10 cellular contexts compared by ENCODE assay signal in genomic region chr1:2050793-2051682, GRCh38. TPM values are rescaled to one million over a fixed set of nuclear protein-coding genes. Genes with fewer than 3 reads are reported as not detected.
DNase-seq lines count a peak whose midpoint lies in the region; ATAC-seq and TF ChIP-seq lines count a peak whose summit lies in the region.
"Had no signal": no experiment of that assay in that cellular context is flagged by ENCODE, and none has a peak within 500 bp of the region (broad histone marks: within the 10 kb centered on the region; RNA-seq: fewer than 3 reads in every experiment).

No MANE protein-coding gene starts in this region.

- H3K9me3 ChIP-seq in mucosa of rectum (ENCODE audit: control insufficient read depth in 2 of 2, low read length in 2 of 2), result no peaks in the 10 kb centered on the region
- H3K9me3 ChIP-seq: uterus had no signal

- no peak for ATAC-seq in HG03571 (IDR thresholded peaks at IDR 0.05; ENCODE audit: unreplicated experiment)

- H3K36me3 Mint-ChIP-seq in HFFc6 (ENCODE audit: low read depth), result no peaks in the 10 kb centered on the region

- no peak overlapping the region for H3K4me3 Mint-ChIP-seq in HFFc6

- TF ChIP-seq CTCF in dorsolateral prefrontal cortex (IDR thresholded peaks at IDR 0.05 in 54 of 56, conservative IDR thresholded peaks at IDR 0.05 in 2 of 56; ENCODE audit: low read depth in 1 of 56, partially characterized antibody in 56 of 56) (no peak), HFFc6 (IDR thresholded peaks at IDR 0.05) (no peak)

- peak overlapping the region in 1 of 59 donors; percentile 37 for H3K27ac ChIP-seq in dorsolateral prefrontal cortex
- peak overlapping the region; percentile 70 to 76 for H3K27ac ChIP-seq in mucosa of rectum (ENCODE audit: low read depth in 2 of 2, low read length in 2 of 2)
- H3K27ac ChIP-seq: uterus had no signal

- no peaks in the 10 kb centered on the region for H3K9me3 Mint-ChIP-seq in HFFc6

- peak overlapping the region; percentile 41 to 76 for H3K9ac ChIP-seq in mucosa of rectum (ENCODE audit: low read depth in 1 of 2, low read length in 2 of 2)

- H3K4me1 ChIP-seq in mucosa of rectum (ENCODE audit: control insufficient read depth in 2 of 2, insufficient read depth in 2 of 2, low read length in 2 of 2), result peaks cover 27 to 37% of the 10 kb centered on the region in 2 donors

- H3K4me3 ChIP-seq in dorsolateral prefrontal cortex (peak overlapping the region in 42 of 59 donors; percentile 3 to 62 (median 44)), mucosa of rectum (ENCODE audit: low read length in 2 of 2) (peak overlapping the region; percentile 65 to 72)

- no peaks in the 10 kb centered on the region for H3K4me1 Mint-ChIP-seq in HFFc6 (ENCODE audit: low read depth)

- H3K27me3 ChIP-seq in dorsolateral prefrontal cortex, result peaks cover 0 to 51% (median 35%) of the 10 kb centered on the region in 45 donors
- no peaks in the 10 kb centered on the region for H3K27me3 ChIP-seq in mucosa of rectum (ENCODE audit: control insufficient read depth in 2 of 2, insufficient read depth in 2 of 2, low read length in 2 of 2)

- peaks cover 29% of the 10 kb centered on the region for H3K27me3 Mint-ChIP-seq in HFFc6 (ENCODE audit: insufficient read depth)

- DNase-seq in stimulated activated CD4-positive, alpha-beta T cell treated with anti-CD3 and anti-CD28 coated beads, Interleukin-15, amount 100 ng/mL, for 24 hours, result peak; percentile 43
- DNase-seq in stimulated activated CD4-positive, alpha-beta T cell treated with anti-CD3 and anti-CD28 coated beads, Interleukin-1b, Interleukin-23, amount 100 ng/mL, for 48 hours, result no peak
- DNase-seq in dorsolateral prefrontal cortex (peak in 1 of 10 donors; percentile 35), HFFc6 (no peak), NCI-H2107 treated with DMSO at 0.1 percent for 48 hours (lab: John Stamatoyannopoulos, UW; ENCODE audit: unreplicated experiment) (no peak), NCI-H1694 treated with DMSO at 0.1 percent for 48 hours (lab: John Stamatoyannopoulos, UW) (no peak)
- DNase-seq: DND-41 had no signal

- H3K27ac Mint-ChIP-seq in HFFc6, result no peak overlapping the region

- peaks cover 4 to 5% of the 10 kb centered on the region in 2 donors for H3K36me3 ChIP-seq in mucosa of rectum (ENCODE audit: control insufficient read depth in 2 of 2, insufficient read depth in 2 of 2, low read length in 2 of 2)
- H3K36me3 ChIP-seq: uterus had no signal

- intact Hi-C loops in dorsolateral prefrontal cortex (cut with DNase I), result no loop called here

RNA-seq across cellular contexts. Expression of gene PRKCZ, which starts 0.8 kb away (rescaled TPM):
- total RNA-seq in dorsolateral prefrontal cortex, result 100 to 1,000 TPM; 113 to 225 (median 176) TPM
- total RNA-seq in HFFc6 (2021; fragmentation: NEBNext Ultra II Directional; extraction: Animal tissue kit (Norgen Biotek cat#: 25700)), result 1 to 10 TPM in 2 of 6 experiments, under 1 TPM in 4; 0.55 to 1.4 (median 0.95) TPM

RNA-seq across cellular contexts. Expression of gene GABRD, which starts 31.9 kb away (rescaled TPM):
- 100 to 1,000 TPM in 62 of 120 experiments, 10 to 100 TPM in 58; 24.7 to 182 (median 102) TPM for total RNA-seq in dorsolateral prefrontal cortex
- not detected for total RNA-seq in HFFc6 (2021; fragmentation: NEBNext Ultra II Directional; extraction: Animal tissue kit (Norgen Biotek cat#: 25700))

RNA-seq across cellular contexts. Expression of gene CFAP74, which starts 47.5 kb away (rescaled TPM):
- total RNA-seq in dorsolateral prefrontal cortex, result 10 to 100 TPM in 85 of 120 experiments, 1 to 10 TPM in 35; 3.1 to 23.8 (median 12.0) TPM
- not detected for total RNA-seq in HFFc6 (2021; fragmentation: NEBNext Ultra II Directional; extraction: Animal tissue kit (Norgen Biotek cat#: 25700))

Comparison
In these comparisons a context has a peak if more than half of its experiments do, and no peak if none do; other contexts are left out.
1. RNA of gene PRKCZ, which starts 0.8 kb away (total RNA-seq): 113 to 225 TPM in dorsolateral prefrontal cortex; 0.55 to 1.4 TPM in HFFc6; every median in the first group is over 10 times any median in the second.
2. RNA of gene GABRD, which starts 31.9 kb away (total RNA-seq): 24.7 to 182 TPM in dorsolateral prefrontal cortex; not detected in HFFc6; every median in the first group is over 10 times any median in the second.
3. RNA of gene CFAP74, which starts 47.5 kb away (total RNA-seq): 3.1 to 23.8 TPM in dorsolateral prefrontal cortex; not detected in HFFc6; every median in the first group is over 4 times any median in the second.